ENCODE assay signal across 29 cellular contexts in genomic region chr14:71533800-71534199, GRCh38.
"Had no signal": no experiment of that assay in that cellular context is flagged by ENCODE, and none has a peak within 500 bp of the region (broad histone marks: within the 10 kb centered on the region; RNA-seq: fewer than 3 reads in every experiment).

No MANE protein-coding gene starts in this region.

- H3K27ac ChIP-seq: esophagus squamous epithelium, lower lobe of right lung, parathyroid adenoma, prostate gland, right atrium auricular region, stomach, testis, upper lobe of left lung had no signal

- H3K36me3 ChIP-seq: heart right ventricle, lower lobe of right lung, prostate gland, right atrium auricular region, tibial nerve had no signal

- H3K27me3 ChIP-seq: esophagus squamous epithelium, heart right ventricle, right atrium auricular region, stomach, testis, tibial nerve, upper lobe of left lung had no signal

- H3K79me2 ChIP-seq: parathyroid adenoma had no signal

- H3K9me3 Mint-ChIP-seq: effector memory CD8-positive, alpha-beta T cell; immature natural killer cell; naive thymus-derived CD8-positive, alpha-beta T cell; stimulated activated effector memory CD8-positive, alpha-beta T cell treated with anti-CD3 and anti-CD28 coated beads, Interleukin-12 subunit alpha, Interleukin-12 subunit beta, amount 100 ng/mL, for 72 hours had no signal

- H3K9me3 ChIP-seq: esophagus squamous epithelium, heart right ventricle, lower lobe of right lung, prostate gland, right atrium auricular region, stomach, testis, tibial nerve, upper lobe of left lung had no signal

- ATAC-seq: effector memory CD8-positive, alpha-beta T cell; heart right ventricle; left ventricle myocardium superior; lower lobe of right lung; naive thymus-derived CD8-positive, alpha-beta T cell; sciatic nerve; stimulated activated effector memory CD8-positive, alpha-beta T cell treated with anti-CD3 and anti-CD28 coated beads, Interleukin-12 subunit alpha, Interleukin-12 subunit beta, amount 100 ng/mL, for 72 hours had no signal

- H3K27ac Mint-ChIP-seq: effector memory CD8-positive, alpha-beta T cell; immature natural killer cell; naive thymus-derived CD8-positive, alpha-beta T cell; stimulated activated effector memory CD8-positive, alpha-beta T cell treated with anti-CD3 and anti-CD28 coated beads, Interleukin-12 subunit alpha, Interleukin-12 subunit beta, amount 100 ng/mL, for 72 hours had no signal

- H2AFZ ChIP-seq: parathyroid adenoma had no signal

- H3K4me3 ChIP-seq: esophagus squamous epithelium, heart right ventricle, lower lobe of right lung, prostate gland, right atrium auricular region, stomach, testis, tibial nerve, upper lobe of left lung had no signal

- H3K9ac ChIP-seq: parathyroid adenoma had no signal

- DNase-seq: cortex of kidney; effector memory CD8-positive, alpha-beta T cell; erythroblast; esophagus squamous epithelium; foreskin melanocyte; glutamatergic neuron; heart right ventricle; hippocampal formation; immature natural killer cell; islet precursor cell; kidney glomerular epithelial cell; left ventricle myocardium superior; lower lobe of right lung; naive thymus-derived CD8-positive, alpha-beta T cell; occipital lobe; stimulated activated CD4-positive, alpha-beta T cell treated with anti-CD3 and anti-CD28 coated beads, Interleukin-2, amount 100 ng/mL, for 24 hours; stimulated activated CD4-positive, alpha-beta T cell treated with anti-CD3 and anti-CD28 coated beads, Interleukin-4, amount 100 ng/mL, for 24 hours; stimulated activated naive CD4-positive, alpha-beta T cell treated with Interleukin-2 at 50 U/mL for 16 hours; stomach; testis; upper lobe of left lung had no signal

- H3K4me1 ChIP-seq: prostate gland had no signal

- FAIRE-seq: endometrium, urothelium cell line had no signal

- H3K27me3 Mint-ChIP-seq: effector memory CD8-positive, alpha-beta T cell; naive thymus-derived CD8-positive, alpha-beta T cell had no signal

- H3K4me3 Mint-ChIP-seq: effector memory CD8-positive, alpha-beta T cell; immature natural killer cell; naive thymus-derived CD8-positive, alpha-beta T cell; stimulated activated effector memory CD8-positive, alpha-beta T cell treated with anti-CD3 and anti-CD28 coated beads, Interleukin-12 subunit alpha, Interleukin-12 subunit beta, amount 100 ng/mL, for 72 hours had no signal
